1 cellular context compared by ENCODE assay signal in genomic region chr4:108738307-108738706, GRCh38.
TF ChIP-seq lines count a peak whose summit lies in the region.

No MANE protein-coding gene starts in this region.

TF ChIP-seq in K562, 482 proteins besides CTCF, POLR2A, EP300 and RAD21 (continued from another document):
- TF ChIP-seq, protein P1, sequence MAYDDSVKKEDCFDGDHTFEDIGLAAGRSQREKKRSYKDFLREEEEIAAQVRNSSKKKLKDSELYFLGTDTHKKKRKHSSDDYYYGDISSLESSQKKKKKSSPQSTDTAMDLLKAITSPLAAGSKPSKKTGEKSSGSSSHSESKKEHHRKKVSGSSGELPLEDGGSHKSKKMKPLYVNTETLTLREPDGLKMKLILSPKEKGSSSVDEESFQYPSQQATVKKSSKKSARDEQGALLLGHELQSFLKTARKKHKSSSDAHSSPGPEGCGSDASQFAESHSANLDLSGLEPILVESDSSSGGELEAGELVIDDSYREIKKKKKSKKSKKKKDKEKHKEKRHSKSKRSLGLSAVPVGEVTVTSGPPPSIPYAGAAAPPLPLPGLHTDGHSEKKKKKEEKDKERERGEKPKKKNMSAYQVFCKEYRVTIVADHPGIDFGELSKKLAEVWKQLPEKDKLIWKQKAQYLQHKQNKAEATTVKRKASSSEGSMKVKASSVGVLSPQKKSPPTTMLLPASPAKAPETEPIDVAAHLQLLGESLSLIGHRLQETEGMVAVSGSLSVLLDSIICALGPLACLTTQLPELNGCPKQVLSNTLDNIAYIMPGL (CRISPR knock-in tag; IDR thresholded peaks at IDR 0.05), result no peak
- TF ChIP-seq ZNF175 (CRISPR knock-in tag; IDR thresholded peaks at IDR 0.05; ENCODE audit: low read depth) (no peak), POLR2G (IDR thresholded peaks at IDR 0.05; ENCODE audit: low read depth, low read length) (no peak), ATF7 (IDR thresholded peaks at IDR 0.05) (peak; percentile 64; the same call in 1 of the 2 replicates), ZNF316 (IDR thresholded peaks at IDR 0.05) (peak; percentile 98), ZNF583 (CRISPR knock-in tag; IDR thresholded peaks at IDR 0.05) (no peak), TAF7 (tag; IDR thresholded peaks at IDR 0.05) (no peak), FIP1L1 (IDR thresholded peaks at IDR 0.05; ENCODE audit: low read depth, low read length, poor library complexity, severe bottlenecking) (no peak), FOSL1 (tag; conservative IDR thresholded peaks at IDR 0.05) (peak; percentile 42; the same call in 1 of the 2 replicates), NFE2 (IDR thresholded peaks at IDR 0.05; ENCODE audit: low read depth) (peak; percentile 84), C11orf30 (IDR thresholded peaks at IDR 0.05; ENCODE audit: low read depth) (peak; percentile 96), HDAC2 (IDR thresholded peaks at IDR 0.05) (no peak), GTF2F1 (IDR thresholded peaks at IDR 0.05; ENCODE audit: low read depth, low read length) (no peak), MAFG (tag; conservative IDR thresholded peaks at IDR 0.05) (peak; percentile 94), CREM (IDR thresholded peaks at IDR 0.05; ENCODE audit: low read depth) (peak; percentile 35; the same call in 1 of the 2 replicates), ZNF184 (CRISPR knock-in tag; IDR thresholded peaks at IDR 0.05) (no peak), HNRNPL (IDR thresholded peaks at IDR 0.05; ENCODE audit: low read depth, low read length) (no peak), ASH1L (IDR thresholded peaks at IDR 0.05; ENCODE audit: borderline replicate concordance, low read depth, partially characterized antibody) (no peak), ZNF263 (CRISPR knock-in tag; IDR thresholded peaks at IDR 0.05; ENCODE audit: borderline replicate concordance) (peak; percentile 59; the same call in 1 of the 2 replicates), LARP7 (IDR thresholded peaks at IDR 0.05) (no peak), JUND (IDR thresholded peaks at IDR 0.05; ENCODE audit: borderline replicate concordance, low read depth, low read length) (peak; percentile 78; the same call in 1 of the 2 replicates), JUND (tag; IDR thresholded peaks at IDR 0.05; ENCODE audit: borderline replicate concordance, low read depth, low read length) (peak; percentile 79), ATF3 (IDR thresholded peaks at IDR 0.05) (peak; percentile 86), ATF3 (CRISPR knock-in tag; conservative IDR thresholded peaks at IDR 0.05) (no peak), SRSF3 (IDR thresholded peaks at IDR 0.05; ENCODE audit: insufficient read depth, low read length) (no peak), ZNF282 (CRISPR knock-in tag; IDR thresholded peaks at IDR 0.05) (no peak)
- TF ChIP-seq, protein P2, sequence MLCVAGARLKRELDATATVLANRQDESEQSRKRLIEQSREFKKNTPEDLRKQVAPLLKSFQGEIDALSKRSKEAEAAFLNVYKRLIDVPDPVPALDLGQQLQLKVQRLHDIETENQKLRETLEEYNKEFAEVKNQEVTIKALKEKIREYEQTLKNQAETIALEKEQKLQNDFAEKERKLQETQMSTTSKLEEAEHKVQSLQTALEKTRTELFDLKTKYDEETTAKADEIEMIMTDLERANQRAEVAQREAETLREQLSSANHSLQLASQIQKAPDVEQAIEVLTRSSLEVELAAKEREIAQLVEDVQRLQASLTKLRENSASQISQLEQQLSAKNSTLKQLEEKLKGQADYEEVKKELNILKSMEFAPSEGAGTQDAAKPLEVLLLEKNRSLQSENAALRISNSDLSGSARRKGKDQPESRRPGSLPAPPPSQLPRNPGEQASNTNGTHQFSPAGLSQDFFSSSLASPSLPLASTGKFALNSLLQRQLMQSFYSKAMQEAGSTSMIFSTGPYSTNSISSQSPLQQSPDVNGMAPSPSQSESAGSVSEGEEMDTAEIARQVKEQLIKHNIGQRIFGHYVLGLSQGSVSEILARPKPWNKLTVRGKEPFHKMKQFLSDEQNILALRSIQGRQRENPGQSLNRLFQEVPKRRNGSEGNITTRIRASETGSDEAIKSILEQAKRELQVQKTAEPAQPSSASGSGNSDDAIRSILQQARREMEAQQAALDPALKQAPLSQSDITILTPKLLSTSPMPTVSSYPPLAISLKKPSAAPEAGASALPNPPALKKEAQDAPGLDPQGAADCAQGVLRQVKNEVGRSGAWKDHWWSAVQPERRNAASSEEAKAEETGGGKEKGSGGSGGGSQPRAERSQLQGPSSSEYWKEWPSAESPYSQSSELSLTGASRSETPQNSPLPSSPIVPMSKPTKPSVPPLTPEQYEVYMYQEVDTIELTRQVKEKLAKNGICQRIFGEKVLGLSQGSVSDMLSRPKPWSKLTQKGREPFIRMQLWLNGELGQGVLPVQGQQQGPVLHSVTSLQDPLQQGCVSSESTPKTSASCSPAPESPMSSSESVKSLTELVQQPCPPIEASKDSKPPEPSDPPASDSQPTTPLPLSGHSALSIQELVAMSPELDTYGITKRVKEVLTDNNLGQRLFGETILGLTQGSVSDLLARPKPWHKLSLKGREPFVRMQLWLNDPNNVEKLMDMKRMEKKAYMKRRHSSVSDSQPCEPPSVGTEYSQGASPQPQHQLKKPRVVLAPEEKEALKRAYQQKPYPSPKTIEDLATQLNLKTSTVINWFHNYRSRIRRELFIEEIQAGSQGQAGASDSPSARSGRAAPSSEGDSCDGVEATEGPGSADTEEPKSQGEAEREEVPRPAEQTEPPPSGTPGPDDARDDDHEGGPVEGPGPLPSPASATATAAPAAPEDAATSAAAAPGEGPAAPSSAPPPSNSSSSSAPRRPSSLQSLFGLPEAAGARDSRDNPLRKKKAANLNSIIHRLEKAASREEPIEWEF (CRISPR knock-in tag; IDR thresholded peaks at IDR 0.05), result no peak
- TF ChIP-seq, protein P3, sequence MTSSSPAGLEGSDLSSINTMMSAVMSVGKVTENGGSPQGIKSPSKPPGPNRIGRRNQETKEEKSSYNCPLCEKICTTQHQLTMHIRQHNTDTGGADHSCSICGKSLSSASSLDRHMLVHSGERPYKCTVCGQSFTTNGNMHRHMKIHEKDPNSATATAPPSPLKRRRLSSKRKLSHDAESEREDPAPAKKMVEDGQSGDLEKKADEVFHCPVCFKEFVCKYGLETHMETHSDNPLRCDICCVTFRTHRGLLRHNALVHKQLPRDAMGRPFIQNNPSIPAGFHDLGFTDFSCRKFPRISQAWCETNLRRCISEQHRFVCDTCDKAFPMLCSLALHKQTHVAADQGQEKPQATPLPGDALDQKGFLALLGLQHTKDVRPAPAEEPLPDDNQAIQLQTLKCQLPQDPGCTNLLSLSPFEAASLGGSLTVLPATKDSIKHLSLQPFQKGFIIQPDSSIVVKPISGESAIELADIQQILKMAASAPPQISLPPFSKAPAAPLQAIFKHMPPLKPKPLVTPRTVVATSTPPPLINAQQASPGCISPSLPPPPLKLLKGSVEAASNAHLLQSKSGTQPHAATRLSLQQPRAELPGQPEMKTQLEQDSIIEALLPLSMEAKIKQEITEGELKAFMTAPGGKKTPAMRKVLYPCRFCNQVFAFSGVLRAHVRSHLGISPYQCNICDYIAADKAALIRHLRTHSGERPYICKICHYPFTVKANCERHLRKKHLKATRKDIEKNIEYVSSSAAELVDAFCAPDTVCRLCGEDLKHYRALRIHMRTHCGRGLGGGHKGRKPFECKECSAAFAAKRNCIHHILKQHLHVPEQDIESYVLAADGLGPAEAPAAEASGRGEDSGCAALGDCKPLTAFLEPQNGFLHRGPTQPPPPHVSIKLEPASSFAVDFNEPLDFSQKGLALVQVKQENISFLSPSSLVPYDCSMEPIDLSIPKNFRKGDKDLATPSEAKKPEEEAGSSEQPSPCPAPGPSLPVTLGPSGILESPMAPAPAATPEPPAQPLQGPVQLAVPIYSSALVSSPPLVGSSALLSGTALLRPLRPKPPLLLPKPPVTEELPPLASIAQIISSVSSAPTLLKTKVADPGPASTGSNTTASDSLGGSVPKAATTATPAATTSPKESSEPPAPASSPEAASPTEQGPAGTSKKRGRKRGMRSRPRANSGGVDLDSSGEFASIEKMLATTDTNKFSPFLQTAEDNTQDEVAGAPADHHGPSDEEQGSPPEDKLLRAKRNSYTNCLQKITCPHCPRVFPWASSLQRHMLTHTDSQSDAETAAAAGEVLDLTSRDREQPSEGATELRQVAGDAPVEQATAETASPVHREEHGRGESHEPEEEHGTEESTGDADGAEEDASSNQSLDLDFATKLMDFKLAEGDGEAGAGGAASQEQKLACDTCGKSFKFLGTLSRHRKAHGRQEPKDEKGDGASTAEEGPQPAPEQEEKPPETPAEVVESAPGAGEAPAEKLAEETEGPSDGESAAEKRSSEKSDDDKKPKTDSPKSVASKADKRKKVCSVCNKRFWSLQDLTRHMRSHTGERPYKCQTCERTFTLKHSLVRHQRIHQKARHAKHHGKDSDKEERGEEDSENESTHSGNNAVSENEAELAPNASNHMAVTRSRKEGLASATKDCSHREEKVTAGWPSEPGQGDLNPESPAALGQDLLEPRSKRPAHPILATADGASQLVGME (CRISPR knock-in tag; IDR thresholded peaks at IDR 0.05), result no peak
- TF ChIP-seq, protein P4, sequence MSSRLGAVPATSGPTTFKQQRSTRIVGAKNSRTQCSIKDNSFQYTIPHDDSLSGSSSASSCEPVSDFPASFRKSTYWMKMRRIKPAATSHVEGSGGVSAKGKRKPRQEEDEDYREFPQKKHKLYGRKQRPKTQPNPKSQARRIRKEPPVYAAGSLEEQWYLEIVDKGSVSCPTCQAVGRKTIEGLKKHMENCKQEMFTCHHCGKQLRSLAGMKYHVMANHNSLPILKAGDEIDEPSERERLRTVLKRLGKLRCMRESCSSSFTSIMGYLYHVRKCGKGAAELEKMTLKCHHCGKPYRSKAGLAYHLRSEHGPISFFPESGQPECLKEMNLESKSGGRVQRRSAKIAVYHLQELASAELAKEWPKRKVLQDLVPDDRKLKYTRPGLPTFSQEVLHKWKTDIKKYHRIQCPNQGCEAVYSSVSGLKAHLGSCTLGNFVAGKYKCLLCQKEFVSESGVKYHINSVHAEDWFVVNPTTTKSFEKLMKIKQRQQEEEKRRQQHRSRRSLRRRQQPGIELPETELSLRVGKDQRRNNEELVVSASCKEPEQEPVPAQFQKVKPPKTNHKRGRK (tag; IDR thresholded peaks at IDR 0.05), result no peak
TF ChIP-seq in K562: peak in this region for 13.
